Comparison of ENCODE assay signal across 16 cellular contexts in the genomic region with DNA sequence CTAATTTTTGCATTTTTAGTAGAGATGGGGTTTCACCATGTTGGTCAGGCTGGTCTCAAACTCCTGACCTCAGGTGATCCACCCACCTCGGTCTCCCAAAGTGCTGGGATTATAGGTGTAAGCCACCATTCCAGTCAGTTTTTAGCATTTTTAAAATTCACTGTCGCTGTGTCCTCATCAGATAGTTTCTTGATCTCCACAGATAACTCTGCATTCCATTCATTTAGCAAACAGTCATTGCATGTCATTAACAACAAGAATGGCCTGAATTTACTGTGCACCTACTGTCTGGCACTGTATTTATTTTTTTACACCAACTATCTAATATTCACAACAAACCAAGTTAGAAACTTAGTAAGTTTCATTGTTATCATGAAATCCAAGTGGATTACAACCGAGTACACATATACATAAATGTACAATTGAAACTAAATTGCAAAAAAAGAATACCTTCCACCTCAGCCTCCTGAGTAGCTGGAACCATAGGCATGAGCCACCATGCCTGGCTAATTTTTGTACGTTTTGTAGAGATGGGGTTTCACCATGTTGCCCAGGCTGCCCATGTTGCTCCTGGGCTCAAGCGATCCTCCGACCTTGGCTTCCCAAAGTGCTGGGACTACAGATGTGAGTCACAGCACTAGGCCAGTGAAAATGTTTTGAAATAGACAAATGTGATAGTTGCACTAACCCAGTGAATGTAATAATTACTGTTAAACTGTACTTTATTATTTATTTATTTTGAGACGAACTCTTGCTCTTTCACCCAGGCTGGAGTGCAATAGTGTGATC. TPM values are rescaled to one million over a fixed set of nuclear protein-coding genes. Genes with fewer than 3 reads are reported as not detected.
DNase-seq lines count a peak whose midpoint lies in the region; ATAC-seq, FAIRE-seq and TF ChIP-seq lines count a peak whose summit lies in the region.
"Had no signal": no experiment of that assay in that cellular context is flagged by ENCODE, and none has a peak within 500 bp of the region (broad histone marks: within the 10 kb centered on the region; RNA-seq: fewer than 3 reads in every experiment).

No MANE protein-coding gene starts in this region.

- 86% methylated on average over 7 of the region's 7 CpGs for WGBS in HepG2 (ENCODE audit: low lambda C conversion rate)
- 86% methylated on average over 7 of the region's 7 CpGs for WGBS in right lobe of liver (ENCODE audit: insufficient coverage, low coverage, low lambda C conversion rate, missing lambda C conversion rate)
- 96% methylated on average over 7 of the region's 7 CpGs for WGBS in mesenchymal stem cell
- WGBS in smooth muscle cell (ENCODE audit: low lambda C conversion rate) = 92% methylated on average over 7 of the region's 7 CpGs

- peaks cover 17% of the 10 kb centered on the region for H3K79me1 ChIP-seq in mesenchymal stem cell (replicated peaks; ENCODE audit: low read length, poor library complexity, severe bottlenecking)

- H3K4me3 ChIP-seq in HepG2 (replicated peaks in 1 of 3; ENCODE audit: insufficient read depth in 1 of 3, low read depth in 2 of 3, low read length in 3 of 3) (no peak overlapping the region), right lobe of liver (no peak overlapping the region), mesenchymal stem cell (ENCODE audit: insufficient read depth in 1 of 2, low read depth in 1 of 2, low read length in 2 of 2) (no peak overlapping the region), smooth muscle cell (no peak overlapping the region)
- H3K4me3 ChIP-seq: BLaER1 had no signal

- H2BK5ac ChIP-seq in mesenchymal stem cell (ENCODE audit: low read depth, low read length, poor library complexity, severe bottlenecking) = no peak overlapping the region

- no peak overlapping the region for H2BK15ac ChIP-seq in mesenchymal stem cell (ENCODE audit: low read depth, poor library complexity, severe bottlenecking)

- peak in 1 of 2 experiments; percentile 41; a peak in 1 of 4 replicates for TF ChIP-seq POLR2A in HepG2 (IDR thresholded peaks at IDR 0.05; ENCODE audit: insufficient read depth in 1 of 2, low read depth in 2 of 2, low read length in 2 of 2)
- no peak for TF ChIP-seq POLR2A in right lobe of liver (IDR thresholded peaks at IDR 0.05)

- TF ChIP-seq CTCF in HepG2 (CRISPR knock-in tag; IDR thresholded peaks at IDR 0.05) (no peak), right lobe of liver (IDR thresholded peaks at IDR 0.05) (no peak), smooth muscle cell (IDR thresholded peaks at IDR 0.05; ENCODE audit: borderline replicate concordance, insufficient read depth, poor library complexity, severe bottlenecking) (no peak)

- peaks cover 13% of the 10 kb centered on the region for H4K20me1 ChIP-seq in HepG2 (ENCODE audit: insufficient read depth, low read length)
- peaks cover 55% of the 10 kb centered on the region for H4K20me1 ChIP-seq in smooth muscle cell (ENCODE audit: low read depth)
- H4K20me1 ChIP-seq: BLaER1 had no signal

- no peak overlapping the region for H3K4ac ChIP-seq in mesenchymal stem cell (ENCODE audit: low read depth in 1 of 2, low read length in 2 of 2)

- DNase-seq in HepG2 (ENCODE audit: low spot score) (no peak), right lobe of liver (no peak), amniotic epithelial cell (ENCODE audit: low read depth) (peak; percentile 37), mesenchymal stem cell (peak; percentile 22), ecto neural progenitor cell (ENCODE audit: low spot score) (no peak), smooth muscle cell (lab: John Stamatoyannopoulos, UW; ENCODE audit: unreplicated experiment) (no peak)
- no peak for DNase-seq in stimulated activated CD4-positive, alpha-beta T cell treated with anti-CD3 and anti-CD28 coated beads, Interleukin-15, amount 100 ng/mL, for 24 hours
- DNase-seq: 8988T; Calu3; CD4-positive, alpha-beta memory T cell; DMS79 treated with DMSO at 0.1 percent for 48 hours; GF-D8; H9 had no signal

- H2AFZ ChIP-seq in HepG2 (ENCODE audit: low read length) (no peak overlapping the region), mesenchymal stem cell (ENCODE audit: low read depth, low read length) (no peak overlapping the region), smooth muscle cell (ENCODE audit: low read depth) (no peak overlapping the region)

- ATAC-seq in HepG2 = no peak
- no peak for ATAC-seq in right lobe of liver

- H4K8ac ChIP-seq in mesenchymal stem cell (ENCODE audit: low read length) = no peak overlapping the region

- no peak for FAIRE-seq in HepG2 (lab: Jason Lieb, UNC)
- FAIRE-seq: GM19239, H1 had no signal

- no peaks in the 10 kb centered on the region for H3F3A ChIP-seq in smooth muscle cell (ENCODE audit: low read depth)

- TF ChIP-seq EP300 in HepG2 (IDR thresholded peaks at IDR 0.05; ENCODE audit: low read depth in 2 of 2, low read length in 2 of 2) (no peak), HepG2 (CRISPR knock-in tag; IDR thresholded peaks at IDR 0.05; ENCODE audit: borderline replicate concordance) (no peak)

- H3K9ac ChIP-seq in HepG2 (ENCODE audit: insufficient read depth, low read depth, low read length) = no peak overlapping the region
- H3K9ac ChIP-seq in mesenchymal stem cell (ENCODE audit: low read length) = no peak overlapping the region
- H3K9ac ChIP-seq in smooth muscle cell (ENCODE audit: low read depth) = no peak overlapping the region
- H3K9ac ChIP-seq: BLaER1 had no signal

- H2AK5ac ChIP-seq in mesenchymal stem cell (ENCODE audit: low read length, severe bottlenecking) = no peak overlapping the region

- peaks cover 11 to 24% of the 10 kb centered on the region in 2 experiments for H3K36me3 ChIP-seq in HepG2 (replicated peaks in 1 of 2; ENCODE audit: control insufficient read depth in 1 of 2, insufficient read depth in 2 of 2, low read length in 2 of 2)
- peaks cover 0 to 5% (median 2%) of the 10 kb centered on the region in 4 donors for H3K36me3 ChIP-seq in right lobe of liver
- peaks cover 12 to 30% of the 10 kb centered on the region in 2 experiments for H3K36me3 ChIP-seq in mesenchymal stem cell (ENCODE audit: control insufficient read depth in 1 of 2, insufficient read depth in 2 of 2, low read depth in 1 of 2, low read length in 2 of 2)
- H3K36me3 ChIP-seq in smooth muscle cell (ENCODE audit: low read depth) = peaks cover 7% of the 10 kb centered on the region

- H3K4me2 ChIP-seq in HepG2 (ENCODE audit: low read depth, low read length) (no peak overlapping the region), mesenchymal stem cell (ENCODE audit: low read length, poor library complexity, severe bottlenecking) (no peak overlapping the region), smooth muscle cell (no peak overlapping the region)
- H3K4me2 ChIP-seq: BLaER1 had no signal

- peaks cover 61% of the 10 kb centered on the region for H3K4me1 ChIP-seq in HepG2 (ENCODE audit: insufficient read depth, low read length)
- H3K4me1 ChIP-seq in right lobe of liver = peaks cover 0 to 12% (median 4%) of the 10 kb centered on the region in 4 donors
- H3K4me1 ChIP-seq in mesenchymal stem cell (ENCODE audit: control insufficient read depth, insufficient read depth, low read depth, low read length) = peaks cover 4% of the 10 kb centered on the region
- H3K4me1 ChIP-seq in smooth muscle cell (ENCODE audit: low read depth) = peaks cover 9% of the 10 kb centered on the region

- peak overlapping the region; percentile 30 for H3K27ac ChIP-seq in HepG2 (ENCODE audit: extremely low read length, insufficient read depth, low read length)
- no peak overlapping the region for H3K27ac ChIP-seq in right lobe of liver
- no peak overlapping the region for H3K27ac ChIP-seq in mesenchymal stem cell (ENCODE audit: low read length, poor library complexity, severe bottlenecking)
- H3K27ac ChIP-seq in smooth muscle cell (ENCODE audit: low read depth) = no peak overlapping the region
- H3K27ac ChIP-seq: BLaER1 had no signal

- H4K91ac ChIP-seq in mesenchymal stem cell (ENCODE audit: low read length) = no peak overlapping the region

- no peak overlapping the region for H3K14ac ChIP-seq in mesenchymal stem cell (ENCODE audit: low read length in 2 of 2)

- H3K23ac ChIP-seq in mesenchymal stem cell (ENCODE audit: low read length in 2 of 2) = no peak overlapping the region

- CTCF ChIA-PET in HepG2 (lab: Yijun Ruan, JAX; ENCODE audit: low intra/inter-chr PET ratio, low total read pairs) = no interaction called here

- no peak overlapping the region for H3K18ac ChIP-seq in mesenchymal stem cell (ENCODE audit: low read depth in 1 of 2, low read length in 2 of 2)

- H2BK120ac ChIP-seq in mesenchymal stem cell (ENCODE audit: low read depth, low read length) = no peak overlapping the region

- H3K9me3 ChIP-seq in HepG2 (ENCODE audit: low read length) (peaks cover 7% of the 10 kb centered on the region), right lobe of liver (no peaks in the 10 kb centered on the region), mesenchymal stem cell (ENCODE audit: control insufficient read depth, low read length) (no peaks in the 10 kb centered on the region), smooth muscle cell (replicated peaks; ENCODE audit: low read depth) (no peaks in the 10 kb centered on the region)

- intact Hi-C loops in HepG2 (cut with micrococcal nuclease; ENCODE audit: unreplicated experiment) (no loop called here), right lobe of liver (cut with DNase I) (no loop called here)

- POLR2A ChIA-PET in HepG2 (lab: Yijun Ruan, JAX) = interaction anchor here (1.4 kb wide), 1 partner anchor 58 kb away, joined by 7 read pairs; no protein-coding TSS in a partner anchor

- in situ Hi-C loops in HepG2 (cut with HindIII; ENCODE audit: extremely low pct_ligation_motif_present, low pct_unique_long_range_greater_than_20kb) = no loop called here

- no peaks in the 10 kb centered on the region; a peak in 1 of 5 replicates for H3K27me3 ChIP-seq in HepG2 (ENCODE audit: control insufficient read depth in 1 of 2, insufficient read depth in 2 of 2, low read length in 2 of 2)
- no peaks in the 10 kb centered on the region for H3K27me3 ChIP-seq in right lobe of liver
- H3K27me3 ChIP-seq in mesenchymal stem cell (ENCODE audit: control insufficient read depth in 1 of 2, insufficient read depth in 1 of 2, low read length in 2 of 2) = no peaks in the 10 kb centered on the region
- H3K27me3 ChIP-seq in smooth muscle cell (ENCODE audit: low read depth) = no peaks in the 10 kb centered on the region
- H3K27me3 ChIP-seq: BLaER1 had no signal

- TF ChIP-seq RAD21 in HepG2 (CRISPR knock-in tag; IDR thresholded peaks at IDR 0.05) = no peak

- BruUV-seq in HepG2 (replicated peaks; lab: Mats Ljungman, UMichigan) = no TSS peak

- H3K79me2 ChIP-seq in HepG2 (ENCODE audit: insufficient read depth, low read length) (peaks cover 54% of the 10 kb centered on the region), smooth muscle cell (ENCODE audit: low read depth) (peaks cover 59% of the 10 kb centered on the region)

- no peak overlapping the region for H2BK12ac ChIP-seq in mesenchymal stem cell (ENCODE audit: low read length in 2 of 2)

RNA-seq across cellular contexts. Expression of gene MCEE, which starts 4.3 kb away (rescaled TPM):
- total RNA-seq in HepG2 (2016; rRNA removed; fragmentation: Illumina TruSeq; extraction: Trizol) (56.1 and 66.9 TPM in 2 replicates), right lobe of liver (10 to 100 TPM; 15.5 to 37.8 (median 23.1) TPM), smooth muscle cell (38.4 and 46.0 TPM in 2 replicates)
- 22.7 and 26.1 TPM in 2 replicates for total RNA-seq in HepG2 (2016; cell fraction: cytosol; rRNA removed; fragmentation: Illumina TruSeq; extraction: Trizol; ENCODE audit: low read depth)
- total RNA-seq in HepG2 (2016; cell fraction: insoluble cytoplasmic fraction; rRNA removed; fragmentation: Illumina TruSeq; extraction: Trizol) = 61.5 and 66.5 TPM in 2 replicates
- 35.2 and 36.9 TPM in 2 replicates for total RNA-seq in HepG2 (2016; cell fraction: membrane; rRNA removed; fragmentation: Illumina TruSeq; extraction: Trizol)
- total RNA-seq in HepG2 (2016; cell fraction: nucleus; rRNA removed; fragmentation: Illumina TruSeq; extraction: Trizol) = 77.4 and 90.5 TPM in 2 replicates
- polyA plus RNA-seq in HepG2 (2011; rRNA removed) (23.5 and 32.0 TPM in 2 replicates), smooth muscle cell (52.4 and 53.9 TPM in 2 replicates)
- polyA plus RNA-seq in HepG2 (2011; cell fraction: cytosol; rRNA removed) = 15.9 and 19.6 TPM in 2 replicates
- 35.0 and 56.3 TPM in 2 replicates for polyA plus RNA-seq in HepG2 (2011; cell fraction: nucleus; rRNA removed)
- 27.8 and 41.9 TPM in 2 replicates for polyA plus RNA-seq in HepG2 (2012)
- 23.8 and 24.1 TPM in 2 replicates for polyA plus RNA-seq in HepG2 (2016; cell fraction: cytosol; fragmentation: Illumina TruSeq; extraction: Trizol; ENCODE audit: low read depth)
- polyA plus RNA-seq in HepG2 (2016; cell fraction: insoluble cytoplasmic fraction; fragmentation: Illumina TruSeq; extraction: Trizol; ENCODE audit: low read depth) = 52.5 and 59.2 TPM in 2 replicates
- 25.0 and 27.3 TPM in 2 replicates for polyA plus RNA-seq in HepG2 (2016; cell fraction: membrane; fragmentation: Illumina TruSeq; extraction: Trizol; ENCODE audit: low read depth)
- polyA plus RNA-seq in HepG2 (2016; cell fraction: nucleus; fragmentation: Illumina TruSeq; extraction: Trizol; ENCODE audit: insufficient read depth, low read depth) = 106 and 118 TPM in 2 replicates
- polyA minus RNA-seq in HepG2 (2011; rRNA and poly(A)+ RNA removed; ENCODE audit: low replicate concordance) = 8.4 and 24.6 TPM in 2 replicates
- 7.8 and 11.8 TPM in 2 replicates for polyA minus RNA-seq in HepG2 (2011; cell fraction: cytosol; rRNA and poly(A)+ RNA removed)
- 42.6 and 78.7 TPM in 2 replicates for polyA minus RNA-seq in HepG2 (2011; cell fraction: nucleus; rRNA and poly(A)+ RNA removed)
- polyA plus RNA-seq in mesenchymal stem cell (2013, experiment 1 of 2) = 23.3 TPM
- 21.9 TPM for polyA plus RNA-seq in mesenchymal stem cell (2013, experiment 2 of 2)

RNA-seq across cellular contexts. Expression of gene MPHOSPH10, which starts 4.7 kb away (rescaled TPM):
- total RNA-seq in HepG2 (2016; rRNA removed; fragmentation: Illumina TruSeq; extraction: Trizol) = 137 and 201 TPM in 2 replicates
- 24.8 and 26.8 TPM in 2 replicates for total RNA-seq in HepG2 (2016; cell fraction: cytosol; rRNA removed; fragmentation: Illumina TruSeq; extraction: Trizol; ENCODE audit: low read depth)
- total RNA-seq in HepG2 (2016; cell fraction: insoluble cytoplasmic fraction; rRNA removed; fragmentation: Illumina TruSeq; extraction: Trizol) = 141 and 201 TPM in 2 replicates
- 59.1 and 67.5 TPM in 2 replicates for total RNA-seq in HepG2 (2016; cell fraction: membrane; rRNA removed; fragmentation: Illumina TruSeq; extraction: Trizol)
- total RNA-seq in HepG2 (2016; cell fraction: nucleus; rRNA removed; fragmentation: Illumina TruSeq; extraction: Trizol) = 97.8 and 104 TPM in 2 replicates
- polyA plus RNA-seq in HepG2 (2011; rRNA removed) = 21.4 and 37.8 TPM in 2 replicates
- polyA plus RNA-seq in HepG2 (2011; cell fraction: cytosol; rRNA removed) = 12.6 and 13.9 TPM in 2 replicates
- 27.5 and 27.6 TPM in 2 replicates for polyA plus RNA-seq in HepG2 (2011; cell fraction: nucleus; rRNA removed)
- polyA plus RNA-seq in HepG2 (2012) = 40.5 and 55.7 TPM in 2 replicates
- polyA plus RNA-seq in HepG2 (2016; cell fraction: cytosol; fragmentation: Illumina TruSeq; extraction: Trizol; ENCODE audit: low read depth) = 11.5 and 12.0 TPM in 2 replicates
- 227 and 245 TPM in 2 replicates for polyA plus RNA-seq in HepG2 (2016; cell fraction: insoluble cytoplasmic fraction; fragmentation: Illumina TruSeq; extraction: Trizol; ENCODE audit: low read depth)
- polyA plus RNA-seq in HepG2 (2016; cell fraction: membrane; fragmentation: Illumina TruSeq; extraction: Trizol; ENCODE audit: low read depth) = 34.6 and 35.3 TPM in 2 replicates
- polyA plus RNA-seq in HepG2 (2016; cell fraction: nucleus; fragmentation: Illumina TruSeq; extraction: Trizol; ENCODE audit: insufficient read depth, low read depth) = 171 and 172 TPM in 2 replicates
- 10.5 and 15.8 TPM in 2 replicates for polyA minus RNA-seq in HepG2 (2011; rRNA and poly(A)+ RNA removed; ENCODE audit: low replicate concordance)
- 21.2 and 26.5 TPM in 2 replicates for polyA minus RNA-seq in HepG2 (2011; cell fraction: cytosol; rRNA and poly(A)+ RNA removed)
- 78.7 and 82.7 TPM in 2 replicates for polyA minus RNA-seq in HepG2 (2011; cell fraction: nucleus; rRNA and poly(A)+ RNA removed)
- total RNA-seq in right lobe of liver = 10 to 100 TPM; 10.4 to 14.3 (median 12.8) TPM
- 35.2 TPM for polyA plus RNA-seq in mesenchymal stem cell (2013, experiment 1 of 2)
- polyA plus RNA-seq in mesenchymal stem cell (2013, experiment 2 of 2) = 33.6 TPM
- 29.2 and 49.8 TPM in 2 replicates for total RNA-seq in smooth muscle cell
- polyA plus RNA-seq in smooth muscle cell = 27.3 and 29.4 TPM in 2 replicates

RNA-seq across cellular contexts. Expression of gene NAGK, which starts 57.3 kb away (rescaled TPM):
- 29.8 and 35.2 TPM in 2 replicates for total RNA-seq in HepG2 (2016; rRNA removed; fragmentation: Illumina TruSeq; extraction: Trizol)
- total RNA-seq in HepG2 (2016; cell fraction: cytosol; rRNA removed; fragmentation: Illumina TruSeq; extraction: Trizol; ENCODE audit: low read depth) = 16.7 and 20.4 TPM in 2 replicates
- total RNA-seq in HepG2 (2016; cell fraction: insoluble cytoplasmic fraction; rRNA removed; fragmentation: Illumina TruSeq; extraction: Trizol) = 28.4 and 34.5 TPM in 2 replicates
- 16.2 and 19.4 TPM in 2 replicates for total RNA-seq in HepG2 (2016; cell fraction: membrane; rRNA removed; fragmentation: Illumina TruSeq; extraction: Trizol)
- total RNA-seq in HepG2 (2016; cell fraction: nucleus; rRNA removed; fragmentation: Illumina TruSeq; extraction: Trizol) = 25.1 and 33.7 TPM in 2 replicates
- 24.4 and 32.1 TPM in 2 replicates for polyA plus RNA-seq in HepG2 (2011; rRNA removed)
- 26.2 and 27.6 TPM in 2 replicates for polyA plus RNA-seq in HepG2 (2011; cell fraction: cytosol; rRNA removed)
- 79.7 and 80.0 TPM in 2 replicates for polyA plus RNA-seq in HepG2 (2011; cell fraction: nucleus; rRNA removed)
- polyA plus RNA-seq in HepG2 (2012) = 21.9 and 25.9 TPM in 2 replicates
- 13.2 and 15.1 TPM in 2 replicates for polyA plus RNA-seq in HepG2 (2016; cell fraction: cytosol; fragmentation: Illumina TruSeq; extraction: Trizol; ENCODE audit: low read depth)
- 36.5 and 39.9 TPM in 2 replicates for polyA plus RNA-seq in HepG2 (2016; cell fraction: insoluble cytoplasmic fraction; fragmentation: Illumina TruSeq; extraction: Trizol; ENCODE audit: low read depth)
- polyA plus RNA-seq in HepG2 (2016; cell fraction: membrane; fragmentation: Illumina TruSeq; extraction: Trizol; ENCODE audit: low read depth) = 11.9 and 13.2 TPM in 2 replicates
- 64.5 and 73.2 TPM in 2 replicates for polyA plus RNA-seq in HepG2 (2016; cell fraction: nucleus; fragmentation: Illumina TruSeq; extraction: Trizol; ENCODE audit: insufficient read depth, low read depth)
- 27.8 and 45.7 TPM in 2 replicates for polyA minus RNA-seq in HepG2 (2011; rRNA and poly(A)+ RNA removed; ENCODE audit: low replicate concordance)
- polyA minus RNA-seq in HepG2 (2011; cell fraction: cytosol; rRNA and poly(A)+ RNA removed) = 7.1 and 10.9 TPM in 2 replicates
- polyA minus RNA-seq in HepG2 (2011; cell fraction: nucleus; rRNA and poly(A)+ RNA removed) = 54.0 and 54.8 TPM in 2 replicates
- total RNA-seq in right lobe of liver = 10 to 100 TPM; 17.7 to 51.7 (median 36.1) TPM
- 154 TPM for polyA plus RNA-seq in mesenchymal stem cell (2013, experiment 1 of 2)
- polyA plus RNA-seq in mesenchymal stem cell (2013, experiment 2 of 2) = 167 TPM
- total RNA-seq in smooth muscle cell = 105 and 116 TPM in 2 replicates
- polyA plus RNA-seq in smooth muscle cell = 135 and 191 TPM in 2 replicates

Comparison
In these comparisons a context has a peak if more than half of its experiments do, and no peak if none do; other contexts are left out.
1. DNase-seq: peak in amniotic epithelial cell (single experiment) and mesenchymal stem cell (single experiment); none in HepG2 (single experiment), right lobe of liver (0 of 3), ecto neural progenitor cell (single experiment), smooth muscle cell (single experiment) and stimulated activated CD4-positive, alpha-beta T cell treated with anti-CD3 and anti-CD28 coated beads, Interleukin-15, amount 100 ng/mL, for 24 hours (single experiment).